ENCODE assay signal across 18 cellular contexts in genomic region chr14:53836546-53836945, GRCh38.
DNase-seq lines count a peak whose midpoint lies in the region; FAIRE-seq lines count a peak whose summit lies in the region.
"Had no signal": no experiment of that assay in that cellular context is flagged by ENCODE, and none has a peak within 500 bp of the region (broad histone marks: within the 10 kb centered on the region; RNA-seq: fewer than 3 reads in every experiment).

No MANE protein-coding gene starts in this region.

- in situ Hi-C loops in Caki2 (cut with HindIII; ENCODE audit: low pct_unique_long_range_greater_than_20kb, low sequenced_read_pairs), result no loop called here

- DNase-seq in Caki2 (ENCODE audit: low read depth) (peak; percentile 29), NCI-H526 treated with DMSO at 0.1 percent for 48 hours (lab: John Stamatoyannopoulos, UW) (peak; percentile 17), renal cortical epithelial cell (ENCODE audit: low read depth) (peak; percentile 72), hippocampal formation (lab: John Stamatoyannopoulos, UW) (no peak), hepatic stellate cell (ENCODE audit: low spot score) (no peak), NOMO-1 treated with dmso at 0.1 percent for 144 hours (lab: John Stamatoyannopoulos, UW; ENCODE audit: unreplicated experiment) (no peak)
- DNase-seq: AML-193; Caco-2; CD4-positive, alpha-beta T cell; CD8-positive, alpha-beta T cell; DMS 273 treated with DMSO at 0.1 percent for 48 hours; DMS79 treated with DMSO at 0.1 percent for 48 hours; GF-D8 had no signal

- FAIRE-seq in islet of Langerhans (lab: Jason Lieb, UNC), result peak; percentile 24
- FAIRE-seq: A549, G401.6, GM12891, GM19239 had no signal

Comparison
In these comparisons a context has a peak if more than half of its experiments do, and no peak if none do; other contexts are left out.
1. DNase-seq: peak in Caki2 (single experiment), NCI-H526 treated with DMSO at 0.1 percent for 48 hours (single experiment) and renal cortical epithelial cell (single experiment); none in hippocampal formation (0 of 2), hepatic stellate cell (single experiment) and NOMO-1 treated with dmso at 0.1 percent for 144 hours (single experiment).